Comparison of ENCODE assay signal across 14 cellular contexts in the genomic region with DNA sequence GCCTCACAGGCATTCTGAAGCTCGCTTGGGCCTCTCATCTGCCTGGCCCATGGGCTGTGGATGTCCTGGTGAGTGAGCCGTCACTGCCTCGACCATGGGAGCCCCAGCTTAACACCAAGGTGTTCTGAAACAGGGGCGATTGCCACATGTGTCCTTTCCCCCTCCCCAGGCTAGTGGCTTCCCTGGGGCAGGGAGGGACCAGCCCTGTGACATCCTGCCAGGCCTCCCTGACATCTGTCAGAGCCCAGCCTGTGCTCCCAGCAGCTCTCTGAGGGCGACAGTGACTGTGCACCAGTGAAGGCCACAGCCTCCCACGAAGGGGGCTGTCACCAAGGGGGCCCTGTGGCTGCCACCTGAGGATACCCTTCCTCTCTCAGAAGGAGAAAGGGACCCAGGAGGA. TPM values are rescaled to one million over a fixed set of nuclear protein-coding genes. Genes with fewer than 3 reads are reported as not detected.
DNase-seq lines count a peak whose midpoint lies in the region; ATAC-seq and TF ChIP-seq lines count a peak whose summit lies in the region.
"Had no signal": no experiment of that assay in that cellular context is flagged by ENCODE, and none has a peak within 500 bp of the region (broad histone marks: within the 10 kb centered on the region; RNA-seq: fewer than 3 reads in every experiment).

No MANE protein-coding gene starts in this region.

- intact Hi-C loops in mammary epithelial cell (cut with micrococcal nuclease) = loop anchor here (2.0 kb wide), 1 partner anchor 18 kb away; no protein-coding TSS in a partner anchor

- no peaks in the 10 kb centered on the region for H4K20me1 ChIP-seq in mammary epithelial cell (ENCODE audit: insufficient read depth, low read length)

- no peak overlapping the region for H2AFZ ChIP-seq in mammary epithelial cell (ENCODE audit: low read depth, low read length)

- H3K27ac ChIP-seq in mammary epithelial cell (ENCODE audit: insufficient read depth, low read depth, low read length) = peak overlapping the region; percentile 32
- H3K27ac ChIP-seq: C4-2B, SK-N-MC had no signal

- H3K4me1 ChIP-seq in mammary epithelial cell (ENCODE audit: insufficient read depth, low read length) = peaks cover 53% of the 10 kb centered on the region

- TF ChIP-seq CTCF in mammary epithelial cell (conservative IDR thresholded peaks at IDR 0.05 in 1 of 2, IDR thresholded peaks at IDR 0.05 in 1 of 2; ENCODE audit: extremely low read depth in 1 of 2, insufficient read depth in 1 of 2, low read depth in 1 of 2, low read length in 2 of 2) = no peak

- H3K9me3 ChIP-seq in mammary epithelial cell (replicated peaks; ENCODE audit: insufficient read depth, low read length) = no peaks in the 10 kb centered on the region

- dilution Hi-C loops in mammary epithelial cell (cut with HindIII; ENCODE audit: low sequenced_read_pairs) = no loop called here

- no peaks in the 10 kb centered on the region for H3K79me2 ChIP-seq in mammary epithelial cell (ENCODE audit: insufficient read depth, low read length)

- DNase-seq in NCI-H2171 treated with DMSO at 0.1 percent for 48 hours (lab: John Stamatoyannopoulos, UW) (peak; percentile 59), NCI-H2171 (lab: John Stamatoyannopoulos, UW) (no peak), NCI-H1694 (lab: John Stamatoyannopoulos, UW) (peak; percentile 46), mammary epithelial cell (no peak), retina (peak; percentile 12), kidney tubule cell (ENCODE audit: low spot score) (no peak), HUDEP-2 (lab: John Stamatoyannopoulos, UW; ENCODE audit: unreplicated experiment in 76 of 76) (no peak)
- DNase-seq: NCI-H1092 treated with DMSO at 0.1 percent for 48 hours, NCI-H187, NCI-H524 treated with DMSO at 0.1 percent for 48 hours had no signal

- ATAC-seq in HG03039 (IDR thresholded peaks at IDR 0.05; ENCODE audit: unreplicated experiment) = no peak

- H3K27me3 ChIP-seq in mammary epithelial cell (ENCODE audit: insufficient read depth, low read length) = no peaks in the 10 kb centered on the region

- 28% methylated on average over 5 of the region's 6 CpGs for WGBS in mammary epithelial cell (ENCODE audit: low coverage, missing lambda C conversion rate)

- no TSS peak for BruUV-seq in mammary epithelial cell (replicated peaks; lab: Mats Ljungman, UMichigan)

- no peak overlapping the region for H3K9ac ChIP-seq in mammary epithelial cell (ENCODE audit: insufficient read depth, low read length)

- CTCF ChIA-PET in mammary epithelial cell (lab: Charles Lee; ENCODE audit: low non-redundant PET) = no interaction called here

- in situ Hi-C loops in mammary epithelial cell (cut with MboI; ENCODE audit: low sequenced_read_pairs in 2 of 2) = loop anchor here in 1 of 2 donors (10.0 kb wide), 1 partner anchor 92 kb away; the partner anchor contains the start of gene TPRG1L

- peak overlapping the region; percentile 80 for H3K4me2 ChIP-seq in mammary epithelial cell (ENCODE audit: insufficient read depth, low read depth, low read length)

- no peak overlapping the region for H3K4me3 ChIP-seq in mammary epithelial cell (replicated peaks in 1 of 3; ENCODE audit: insufficient read depth in 1 of 3, low read depth in 2 of 3, low read length in 3 of 3)
- H3K4me3 ChIP-seq: SK-N-MC had no signal

- H3K36me3 ChIP-seq in mammary epithelial cell (ENCODE audit: insufficient read depth, low read length) = no peaks in the 10 kb centered on the region

RNA-seq across cellular contexts. Expression of gene CCDC27, which starts 35.9 kb away (rescaled TPM):
- not detected for total RNA-seq in mammary epithelial cell
- not detected for polyA plus RNA-seq in mammary epithelial cell
- not detected for polyA minus RNA-seq in mammary epithelial cell
- total RNA-seq: HT-29 had no signal

RNA-seq across cellular contexts. Expression of gene SMIM1, which starts 56.2 kb away (rescaled TPM):
- 1 to 10 TPM; 1.2 to 2.1 TPM for total RNA-seq in mammary epithelial cell
- polyA plus RNA-seq in mammary epithelial cell = 0.59 TPM
- polyA minus RNA-seq in mammary epithelial cell = not detected
- total RNA-seq: HT-29 had no signal

Comparison
In these comparisons a context has a peak if more than half of its experiments do, and no peak if none do; other contexts are left out.
1. DNase-seq: peak in NCI-H2171 treated with DMSO at 0.1 percent for 48 hours (single experiment), NCI-H1694 (single experiment) and retina (single experiment); none in NCI-H2171 (single experiment), mammary epithelial cell (single experiment), kidney tubule cell (single experiment) and HUDEP-2 (0 of 76).